ENCODE assay signal across 14 cellular contexts in genomic region chr16:87474017-87474416, GRCh38.
"Had no signal": no experiment of that assay in that cellular context is flagged by ENCODE, and none has a peak within 500 bp of the region (broad histone marks: within the 10 kb centered on the region; RNA-seq: fewer than 3 reads in every experiment).

No MANE protein-coding gene starts in this region.

- H3K4me1 ChIP-seq: foreskin keratinocyte, prostate gland had no signal

- H3K27me3 ChIP-seq: foreskin keratinocyte, pancreas, sigmoid colon had no signal

- H3K4me3 ChIP-seq: left ventricle myocardium inferior, lower lobe of right lung, pancreas, prostate gland, sigmoid colon, skin epidermis had no signal

- DNase-seq: erythroblast; foreskin keratinocyte; immature natural killer cell; kidney; left cardiac atrium; left ventricle myocardium inferior; lower lobe of right lung; naive B cell; occipital lobe; pancreas; sigmoid colon; stimulated activated naive CD4-positive, alpha-beta T cell treated with Interleukin-2 at 50 U/mL for 16 hours had no signal

- H3K9me3 ChIP-seq: left ventricle myocardium inferior, lower lobe of right lung, pancreas, prostate gland, sigmoid colon had no signal

- H3K27ac ChIP-seq: foreskin keratinocyte, left ventricle myocardium inferior, lower lobe of right lung, pancreas, prostate gland, sigmoid colon, skin epidermis had no signal

- H3K36me3 ChIP-seq: left ventricle myocardium inferior, pancreas, prostate gland, sigmoid colon had no signal
